ENCODE assay signal across 21 cellular contexts in genomic region chr17:59870482-59870881, GRCh38. TPM values are rescaled to one million over a fixed set of nuclear protein-coding genes. Genes with fewer than 3 reads are reported as not detected.
DNase-seq lines count a peak whose midpoint lies in the region; ATAC-seq and TF ChIP-seq lines count a peak whose summit lies in the region.
"Had no signal": no experiment of that assay in that cellular context is flagged by ENCODE, and none has a peak within 500 bp of the region (broad histone marks: within the 10 kb centered on the region; RNA-seq: fewer than 3 reads in every experiment).

No MANE protein-coding gene starts in this region.

- H3K4me1 Mint-ChIP-seq in MCF 10A (ENCODE audit: insufficient read depth, unreplicated experiment), result no peaks in the 10 kb centered on the region
- peaks cover 7% of the 10 kb centered on the region for H3K4me1 Mint-ChIP-seq in chondrocyte (ENCODE audit: low read depth)
- H3K4me1 Mint-ChIP-seq in nephron progenitor cell, result no peaks in the 10 kb centered on the region
- H3K4me1 Mint-ChIP-seq in osteocyte (ENCODE audit: unreplicated experiment), result no peaks in the 10 kb centered on the region
- H3K4me1 Mint-ChIP-seq: H9, IgD-negative memory B cell had no signal

- H3K4me3 Mint-ChIP-seq in MCF 10A (ENCODE audit: unreplicated experiment) (no peak overlapping the region), chondrocyte (ENCODE audit: unreplicated experiment) (no peak overlapping the region), nephron progenitor cell (no peak overlapping the region), osteocyte (ENCODE audit: unreplicated experiment) (no peak overlapping the region)
- H3K4me3 Mint-ChIP-seq: CD14-positive monocyte, H9, IgD-negative memory B cell had no signal

- ATAC-seq in GM19467 (IDR thresholded peaks at IDR 0.05; ENCODE audit: unreplicated experiment) (no peak), right cardiac atrium (no peak)

- DNase-seq in breast epithelium (ENCODE audit: low spot score in 2 of 2) (no peak), MCF 10A (ENCODE audit: unreplicated experiment) (no peak), chondrocyte (ENCODE audit: low spot score) (peak; percentile 7), nephron progenitor cell (no peak), osteocyte (ENCODE audit: extremely low spot score, unreplicated experiment) (no peak), NCI-H526 treated with DMSO at 0.1 percent for 48 hours (lab: John Stamatoyannopoulos, UW) (no peak), right cardiac atrium (no peak)
- DNase-seq: Caco-2, DMS153, H9, NCI-H1417 treated with DMSO at 0.1 percent for 48 hours, NCI-H1930, NCI-H2171 treated with DMSO at 0.1 percent for 48 hours, NCI-H446 treated with DMSO at 0.1 percent for 48 hours, NCI-H748 treated with DMSO at 0.1 percent for 48 hours, OCI-M1 had no signal

- POLR2A ChIA-PET in MCF 10A (lab: Yijun Ruan, JAX), result interaction anchor here (1.0 to 1.5 kb wide), 3 partner anchors 11 to 24 kb away, joined by 4 to 9 read pairs (median 4); partner anchors contain the start of genes RPS6KB1 and TUBD1

- no peak for TF ChIP-seq POLR2A in breast epithelium (IDR thresholded peaks at IDR 0.05)

- H3K4me1 ChIP-seq in breast epithelium (no peaks in the 10 kb centered on the region), right cardiac atrium (ENCODE audit: control insufficient read depth, insufficient read depth, low read length) (no peaks in the 10 kb centered on the region)

- H3K9me3 Mint-ChIP-seq in MCF 10A (ENCODE audit: unreplicated experiment), result no peaks in the 10 kb centered on the region
- H3K9me3 Mint-ChIP-seq in chondrocyte (ENCODE audit: low read depth), result no peaks in the 10 kb centered on the region
- H3K9me3 Mint-ChIP-seq in nephron progenitor cell, result no peaks in the 10 kb centered on the region
- H3K9me3 Mint-ChIP-seq in osteocyte (ENCODE audit: unreplicated experiment), result no peaks in the 10 kb centered on the region
- H3K9me3 Mint-ChIP-seq: CD14-positive monocyte, H9, IgD-negative memory B cell had no signal

- 83% methylated on average over 8 of the region's 8 CpGs for WGBS in right cardiac atrium

- TF ChIP-seq CTCF in breast epithelium (IDR thresholded peaks at IDR 0.05), result no peak
- no peak for TF ChIP-seq CTCF in MCF 10A (IDR thresholded peaks at IDR 0.05; ENCODE audit: unreplicated experiment)
- TF ChIP-seq CTCF in chondrocyte (IDR thresholded peaks at IDR 0.05), result no peak
- TF ChIP-seq CTCF in nephron progenitor cell (IDR thresholded peaks at IDR 0.05), result no peak
- no peak for TF ChIP-seq CTCF in osteocyte (IDR thresholded peaks at IDR 0.05)

- H3K4me3 ChIP-seq in breast epithelium, result no peak overlapping the region
- H3K4me3 ChIP-seq in right cardiac atrium (ENCODE audit: low read length), result no peak overlapping the region

- no TSS peak for BruUV-seq in MCF 10A (replicated peaks; lab: Mats Ljungman, UMichigan)

- H3K36me3 ChIP-seq in breast epithelium, result no peaks in the 10 kb centered on the region

- H3K27me3 ChIP-seq in breast epithelium, result no peaks in the 10 kb centered on the region
- no peaks in the 10 kb centered on the region for H3K27me3 ChIP-seq in right cardiac atrium (ENCODE audit: control insufficient read depth, insufficient read depth)

- H3K27ac ChIP-seq in breast epithelium (peak overlapping the region; percentile 58 to 68), right cardiac atrium (ENCODE audit: low read length) (no peak overlapping the region)
- H3K27ac ChIP-seq: HL-60, RWPE1 had no signal

- H3K9me3 ChIP-seq in breast epithelium (no peaks in the 10 kb centered on the region), right cardiac atrium (ENCODE audit: control insufficient read depth, low read length) (no peaks in the 10 kb centered on the region)
- H3K9me3 ChIP-seq: Caco-2 had no signal

- no peaks in the 10 kb centered on the region for H3K27me3 Mint-ChIP-seq in MCF 10A (ENCODE audit: insufficient read depth, unreplicated experiment)
- H3K27me3 Mint-ChIP-seq in chondrocyte (ENCODE audit: low read depth), result no peaks in the 10 kb centered on the region
- H3K27me3 Mint-ChIP-seq in nephron progenitor cell (ENCODE audit: low read depth, poor library complexity), result peaks cover 3% of the 10 kb centered on the region
- H3K27me3 Mint-ChIP-seq in osteocyte (ENCODE audit: unreplicated experiment), result no peaks in the 10 kb centered on the region
- H3K27me3 Mint-ChIP-seq: IgD-negative memory B cell had no signal

- H3K27ac Mint-ChIP-seq in MCF 10A (ENCODE audit: low read depth, unreplicated experiment), result no peak overlapping the region
- no peak overlapping the region for H3K27ac Mint-ChIP-seq in chondrocyte (ENCODE audit: unreplicated experiment)
- H3K27ac Mint-ChIP-seq in nephron progenitor cell, result peak overlapping the region; percentile 64
- H3K27ac Mint-ChIP-seq in osteocyte (ENCODE audit: unreplicated experiment), result no peak overlapping the region
- H3K27ac Mint-ChIP-seq: IgD-negative memory B cell had no signal

- intact Hi-C loops in breast epithelium (cut with DNase I; ENCODE audit: low total_unique reads), result no loop called here
- intact Hi-C loops in MCF 10A (cut with micrococcal nuclease), result no loop called here
- intact Hi-C loops in right cardiac atrium (cut with DNase I), result no loop called here

- H3K36me3 Mint-ChIP-seq in MCF 10A (ENCODE audit: insufficient read depth, unreplicated experiment) (peaks cover 24% of the 10 kb centered on the region), chondrocyte (ENCODE audit: low read depth) (no peaks in the 10 kb centered on the region), nephron progenitor cell (ENCODE audit: low read depth) (peaks cover 42% of the 10 kb centered on the region), osteocyte (ENCODE audit: unreplicated experiment) (peaks cover 4% of the 10 kb centered on the region)

- CTCF ChIA-PET in MCF 10A (lab: Yijun Ruan, JAX), result no interaction called here

RNA-seq across cellular contexts. Expression of gene TUBD1, which starts 22.3 kb away (rescaled TPM):
- total RNA-seq in breast epithelium (10 to 100 TPM in 2 of 3 donors, 1 to 10 TPM in 1; 6.6 to 25.0 (median 19.7) TPM), MCF 10A (2022) (4.4 and 5.2 TPM in 2 replicates), chondrocyte (6.0 to 10.5 TPM (median 6.0 TPM) in 3 replicates), osteocyte (6.9 and 7.9 TPM in 2 replicates), right cardiac atrium (1 to 10 TPM; 7.1 to 8.5 (median 8.3) TPM)
- 5.1 TPM for polyA plus RNA-seq in right cardiac atrium

RNA-seq across cellular contexts. Expression of gene RPS6KB1, which starts 22.4 kb away (rescaled TPM):
- 10 to 100 TPM; 40.3 to 62.3 (median 47.5) TPM for total RNA-seq in breast epithelium
- 37.4 and 48.4 TPM in 2 replicates for total RNA-seq in MCF 10A (2022)
- total RNA-seq in chondrocyte, result 29.0 to 36.9 TPM (median 29.6 TPM) in 3 replicates
- 38.6 and 40.1 TPM in 2 replicates for total RNA-seq in osteocyte
- total RNA-seq in right cardiac atrium, result 10 to 100 TPM; 21.9 to 31.3 (median 28.0) TPM
- 7.8 TPM for polyA plus RNA-seq in right cardiac atrium
